In genomic region chr4:76909711-76910110, GRCh38 we compare ENCODE assay signal across 10 cellular contexts. TPM values are rescaled to one million over a fixed set of nuclear protein-coding genes. Genes with fewer than 3 reads are reported as not detected.
"Had no signal": no experiment of that assay in that cellular context is flagged by ENCODE, and none has a peak within 500 bp of the region (broad histone marks: within the 10 kb centered on the region; RNA-seq: fewer than 3 reads in every experiment).

No MANE protein-coding gene starts in this region.

- H3K4me1 ChIP-seq: HAP-1 had no signal

- H3K9me3 Mint-ChIP-seq: HFFc6 had no signal

- H3K4me2 ChIP-seq: GM23338 had no signal

- H3K9me3 ChIP-seq: HAP-1 had no signal

- H2AFZ ChIP-seq: GM23248, GM23338 had no signal

- FAIRE-seq: H1, H54 had no signal

- H3K27ac Mint-ChIP-seq: GM23338, H9, HFFc6 had no signal

- H3K4me3 Mint-ChIP-seq: GM23338, H9, HFFc6 had no signal

- H3K27ac ChIP-seq: GM23248 had no signal

- DNase-seq: GM23248, GOT3, H7, H9, HCEC 1CT, HFFc6 had no signal

- H3K4me3 ChIP-seq: GM23248, GM23338, HAP-1 had no signal

- H3K36me3 ChIP-seq: HAP-1 had no signal

- H3K9ac ChIP-seq: GM23248 had no signal

RNA-seq across cellular contexts. Expression of gene SOWAHB, which starts 11.8 kb away (rescaled TPM):
- total RNA-seq: GM23248 had no signal
- polyA plus RNA-seq: GM23248 had no signal
